ENCODE assay signal across 1 cellular context in genomic region chr1:234608026-234608719, GRCh38.
A peak's percentile ranks its signal among the peaks of the same experiment; 100 is the strongest.
TF ChIP-seq lines count a peak whose summit lies in the region.

No MANE protein-coding gene starts in this region.

TF ChIP-seq in K562, 482 proteins besides CTCF, POLR2A, EP300 and RAD21 (continued from another document and continues in another):
- TF ChIP-seq E2F6 (IDR thresholded peaks at IDR 0.05; ENCODE audit: borderline replicate concordance in 1 of 2, extremely low read depth in 1 of 2, insufficient read depth in 1 of 2, insufficient read length in 1 of 2, low read depth in 1 of 2, low read length in 1 of 2, poor library complexity in 1 of 2, severe bottlenecking in 1 of 2) (peak; percentile 81 to 87), PHF8 (IDR thresholded peaks at IDR 0.05; ENCODE audit: borderline replicate concordance, low read length) (peak; percentile 17; the same call in 1 of the 2 replicates), ZNF239 (CRISPR knock-in tag; IDR thresholded peaks at IDR 0.05) (peak; percentile 59; the same call in 1 of the 2 replicates), FOXK1 (CRISPR knock-in tag; IDR thresholded peaks at IDR 0.05; ENCODE audit: borderline replicate concordance) (peak; percentile 98), POLR2H (tag; IDR thresholded peaks at IDR 0.05; ENCODE audit: low read depth) (peak; percentile 80), NR2C2 (CRISPR knock-in tag; IDR thresholded peaks at IDR 0.05) (no peak), NR2C2 (tag; IDR thresholded peaks at IDR 0.05) (peak; percentile 62), ZBTB11 (CRISPR knock-in tag; IDR thresholded peaks at IDR 0.05) (peak in 1 of 3 experiments; percentile 66; a peak in 2 of 6 replicates), ZNF445 (CRISPR knock-in tag; IDR thresholded peaks at IDR 0.05; ENCODE audit: low read depth) (no peak), BCOR (IDR thresholded peaks at IDR 0.05) (peak; percentile 63), NFRKB (IDR thresholded peaks at IDR 0.05; ENCODE audit: low read depth) (peak; percentile 91), USF1 (CRISPR knock-in tag; IDR thresholded peaks at IDR 0.05) (peak; percentile 65), BCLAF1 (IDR thresholded peaks at IDR 0.05; ENCODE audit: borderline replicate concordance in 1 of 2, control insufficient read depth in 1 of 2, low read depth in 2 of 2, low read length in 1 of 2) (peak in 1 of 2 experiments; percentile 58; a peak in 1 of 4 replicates), CCNT2 (IDR thresholded peaks at IDR 0.05; ENCODE audit: borderline replicate concordance, extremely low read depth, insufficient read length, low read depth, low read length) (peak; percentile 28), ZBTB5 (IDR thresholded peaks at IDR 0.05) (no peak), ZNF274 (IDR thresholded peaks at IDR 0.05; ENCODE audit: borderline replicate concordance, low read depth, low read length) (no peak), CREM (IDR thresholded peaks at IDR 0.05; ENCODE audit: low read depth) (peak; percentile 73), UBTF (IDR thresholded peaks at IDR 0.05; ENCODE audit: borderline replicate concordance in 1 of 2, low read depth in 2 of 2, low read length in 2 of 2) (peak in 1 of 2 experiments; percentile 80), SAP30 (IDR thresholded peaks at IDR 0.05; ENCODE audit: borderline replicate concordance, insufficient read depth, low read depth, low read length, poor library complexity, severe bottlenecking) (peak; percentile 69), GABPA (tag; conservative IDR thresholded peaks at IDR 0.05; ENCODE audit: low read depth) (peak; percentile 45), JUNB (CRISPR knock-in tag; conservative IDR thresholded peaks at IDR 0.05) (peak; percentile 78), TEAD1 (CRISPR knock-in tag; IDR thresholded peaks at IDR 0.05) (peak; percentile 55 to 78; a peak in 1 of 4 replicates), ZFP91 (CRISPR knock-in tag; IDR thresholded peaks at IDR 0.05) (0 out of 2 replicates have a peak, but pooled peaks have one; percentile 2), ZFX (CRISPR knock-in tag; IDR thresholded peaks at IDR 0.05) (peak; percentile 90), TFAP4 (CRISPR knock-in tag; IDR thresholded peaks at IDR 0.05; ENCODE audit: borderline replicate concordance) (peak; percentile 77), SMAD4 (CRISPR knock-in tag; conservative IDR thresholded peaks at IDR 0.05) (no peak), SIN3A (IDR thresholded peaks at IDR 0.05; ENCODE audit: borderline replicate concordance in 2 of 2, control insufficient read depth in 1 of 2, low read depth in 2 of 2, low read length in 2 of 2) (peak; percentile 37 to 85; a peak in 3 of 4 replicates), ETS2 (tag; IDR thresholded peaks at IDR 0.05; ENCODE audit: borderline replicate concordance, poor library complexity, severe bottlenecking) (no peak), MNT (conservative IDR thresholded peaks at IDR 0.05) (peak; percentile 98 to 99), ZNF263 (CRISPR knock-in tag; IDR thresholded peaks at IDR 0.05; ENCODE audit: borderline replicate concordance) (0 out of 2 replicates have a peak, but pooled peaks have one; percentile 26), HNRNPLL (IDR thresholded peaks at IDR 0.05; ENCODE audit: low read depth, low read length, poor library complexity, severe bottlenecking) (peak; percentile 65), ZNF217 (CRISPR knock-in tag; IDR thresholded peaks at IDR 0.05) (peak; percentile 88; the same call in 1 of the 2 replicates), MTA3 (IDR thresholded peaks at IDR 0.05; ENCODE audit: borderline replicate concordance) (peak; percentile 90; the same call in 1 of the 2 replicates), SUPT5H (IDR thresholded peaks at IDR 0.05) (peak; percentile 77), ARID1B (IDR thresholded peaks at IDR 0.05) (peak; percentile 74), NFE2 (IDR thresholded peaks at IDR 0.05; ENCODE audit: low read depth) (peak; percentile 67), BRF2 (IDR thresholded peaks at IDR 0.05; ENCODE audit: borderline replicate concordance, insufficient read depth, insufficient read length) (no peak), ELK3 (CRISPR knock-in tag; IDR thresholded peaks at IDR 0.05) (no peak), NONO (IDR thresholded peaks at IDR 0.05; ENCODE audit: low read depth in 2 of 2, low read length in 1 of 2) (peak in 1 of 2 experiments; percentile 21; a peak in 1 of 4 replicates)
